In genomic region chrX:119067023-119067739, GRCh38 we compare ENCODE assay signal across 8 cellular contexts. TPM values are rescaled to one million over a fixed set of nuclear protein-coding genes. Genes with fewer than 3 reads are reported as not detected.
A peak's percentile ranks its signal among the peaks of the same experiment; 100 is the strongest.
DNase-seq lines count a peak whose midpoint lies in the region; ATAC-seq and TF ChIP-seq lines count a peak whose summit lies in the region.

No MANE protein-coding gene starts in this region.

- H3K27ac Mint-ChIP-seq in activated CD4-positive, alpha-beta T cell treated with anti-CD3 and anti-CD28 coated beads for 36 hours = no peak overlapping the region
- H3K27ac Mint-ChIP-seq in endodermal cell = no peak overlapping the region
- H3K27ac Mint-ChIP-seq in mesothelial cell of epicardium = no peak overlapping the region

- H3K36me3 Mint-ChIP-seq in activated CD4-positive, alpha-beta T cell treated with anti-CD3 and anti-CD28 coated beads for 36 hours (ENCODE audit: low read depth) = no peaks in the 10 kb centered on the region
- H3K36me3 Mint-ChIP-seq in endodermal cell (ENCODE audit: low read depth) (no peaks in the 10 kb centered on the region), mesothelial cell of epicardium (no peaks in the 10 kb centered on the region)

- POLR2A ChIA-PET in activated CD4-positive, alpha-beta T cell treated with anti-CD3 and anti-CD28 coated beads for 36 hours (lab: Charles Lee) = interaction anchor here (0.6 kb wide), 2 partner anchors 746 to 838 kb away, joined by 3 to 4 read pairs; no protein-coding TSS in a partner anchor

- H3K4me3 ChIP-seq in endodermal cell (ENCODE audit: low read length) = no peak overlapping the region

- peaks cover 15% of the 10 kb centered on the region for H3K27me3 ChIP-seq in endodermal cell (ENCODE audit: control insufficient read depth, insufficient read depth, low read length, poor library complexity, severe bottlenecking)

- H3K4me1 ChIP-seq in endodermal cell (ENCODE audit: control insufficient read depth, insufficient read depth, low read length) = no peaks in the 10 kb centered on the region

- H3K27me3 Mint-ChIP-seq in activated CD4-positive, alpha-beta T cell treated with anti-CD3 and anti-CD28 coated beads for 36 hours = no peaks in the 10 kb centered on the region
- H3K27me3 Mint-ChIP-seq in endodermal cell (ENCODE audit: insufficient read depth) (peaks cover 8% of the 10 kb centered on the region), mesothelial cell of epicardium (ENCODE audit: low read depth) (no peaks in the 10 kb centered on the region)

- TF ChIP-seq CTCF in endodermal cell (conservative IDR thresholded peaks at IDR 0.05) (peak; percentile 74), mesothelial cell of epicardium (IDR thresholded peaks at IDR 0.05; ENCODE audit: unreplicated experiment) (peak; percentile 67)

- CTCF ChIA-PET in activated CD4-positive, alpha-beta T cell treated with anti-CD3 and anti-CD28 coated beads for 36 hours (lab: Charles Lee) = interaction anchor here (0.6 to 2.0 kb wide), 17 partner anchors 20 to 663 kb away, joined by 3 to 14 read pairs (median 4); no protein-coding TSS in a partner anchor

- H3K9me3 Mint-ChIP-seq in activated CD4-positive, alpha-beta T cell treated with anti-CD3 and anti-CD28 coated beads for 36 hours (ENCODE audit: low read depth) = no peaks in the 10 kb centered on the region
- peaks cover 30% of the 10 kb centered on the region for H3K9me3 Mint-ChIP-seq in endodermal cell
- peaks cover 14% of the 10 kb centered on the region for H3K9me3 Mint-ChIP-seq in mesothelial cell of epicardium

- H3K9me3 ChIP-seq in endodermal cell (ENCODE audit: control insufficient read depth, low read length) = no peaks in the 10 kb centered on the region

- no peak overlapping the region for H3K4me3 Mint-ChIP-seq in activated CD4-positive, alpha-beta T cell treated with anti-CD3 and anti-CD28 coated beads for 36 hours
- no peak overlapping the region for H3K4me3 Mint-ChIP-seq in endodermal cell
- H3K4me3 Mint-ChIP-seq in mesothelial cell of epicardium = no peak overlapping the region

- peak; percentile 50 for ATAC-seq in GM18867 (IDR thresholded peaks at IDR 0.05; ENCODE audit: unreplicated experiment)
- peak; percentile 86 for ATAC-seq in activated CD4-positive, alpha-beta T cell treated with anti-CD3 and anti-CD28 coated beads for 36 hours

- WGBS in endodermal cell (ENCODE audit: insufficient coverage in 1 of 2, insufficient read length in 1 of 2), 2 experiments = 0 to 6% methylated on average over 1 to 7 of the region's 7 CpGs

- H3K36me3 ChIP-seq in endodermal cell (ENCODE audit: control insufficient read depth, insufficient read depth, low read length) = no peaks in the 10 kb centered on the region

- H3K27ac ChIP-seq in endodermal cell (ENCODE audit: low read depth, low read length) = no peak overlapping the region

- no peaks in the 10 kb centered on the region for H3K4me1 Mint-ChIP-seq in activated CD4-positive, alpha-beta T cell treated with anti-CD3 and anti-CD28 coated beads for 36 hours
- H3K4me1 Mint-ChIP-seq in endodermal cell = peaks cover 7% of the 10 kb centered on the region
- peaks cover 9% of the 10 kb centered on the region for H3K4me1 Mint-ChIP-seq in mesothelial cell of epicardium

- no peak overlapping the region for H3K9ac ChIP-seq in endodermal cell (ENCODE audit: extremely low read depth, low read length, poor library complexity, severe bottlenecking)

- intact Hi-C loops in activated CD4-positive, alpha-beta T cell treated with anti-CD3 and anti-CD28 coated beads for 36 hours (cut with DNase I, micrococcal nuclease) = loop anchor here (1.0 to 2.0 kb wide), 5 partner anchors 52 to 228 kb away; no protein-coding TSS in a partner anchor

- DNase-seq in AG08396 (ENCODE audit: low spot score) = peak; percentile 71
- peak; percentile 62 to 70 for DNase-seq in NCI-H2081 (lab: John Stamatoyannopoulos, UW)
- peak; percentile 72 for DNase-seq in activated CD4-positive, alpha-beta T cell treated with anti-CD3 and anti-CD28 coated beads for 36 hours
- DNase-seq in endodermal cell = peak; percentile 79
- DNase-seq in mesothelial cell of epicardium (ENCODE audit: low spot score in 2 of 2, unreplicated experiment in 2 of 2) = no peak
- peak; percentile 69 for DNase-seq in superior temporal gyrus (ENCODE audit: extremely low spot score)
- DNase-seq in SHP77 (lab: John Stamatoyannopoulos, UW) = no peak

RNA-seq across cellular contexts. Expression of gene CT47C1, which starts 5.6 kb away (rescaled TPM):
- not detected for total RNA-seq in activated CD4-positive, alpha-beta T cell treated with anti-CD3 and anti-CD28 coated beads for 36 hours
- not detected for total RNA-seq in endodermal cell
- polyA plus RNA-seq in endodermal cell (2013, experiment 1 of 2) = not detected
- polyA plus RNA-seq in endodermal cell (2013, experiment 2 of 2) = not detected
- total RNA-seq in mesothelial cell of epicardium = not detected in 3 replicates

Comparison
In these comparisons a context has a peak if more than half of its experiments do, and no peak if none do; other contexts are left out.
1. DNase-seq: peak in AG08396 (single experiment), NCI-H2081 (2 of 2), activated CD4-positive, alpha-beta T cell treated with anti-CD3 and anti-CD28 coated beads for 36 hours (single experiment), endodermal cell (single experiment) and superior temporal gyrus (single experiment); none in mesothelial cell of epicardium (0 of 2) and SHP77 (0 of 2).